ENCODE assay signal across 1 cellular context in the genomic region with DNA sequence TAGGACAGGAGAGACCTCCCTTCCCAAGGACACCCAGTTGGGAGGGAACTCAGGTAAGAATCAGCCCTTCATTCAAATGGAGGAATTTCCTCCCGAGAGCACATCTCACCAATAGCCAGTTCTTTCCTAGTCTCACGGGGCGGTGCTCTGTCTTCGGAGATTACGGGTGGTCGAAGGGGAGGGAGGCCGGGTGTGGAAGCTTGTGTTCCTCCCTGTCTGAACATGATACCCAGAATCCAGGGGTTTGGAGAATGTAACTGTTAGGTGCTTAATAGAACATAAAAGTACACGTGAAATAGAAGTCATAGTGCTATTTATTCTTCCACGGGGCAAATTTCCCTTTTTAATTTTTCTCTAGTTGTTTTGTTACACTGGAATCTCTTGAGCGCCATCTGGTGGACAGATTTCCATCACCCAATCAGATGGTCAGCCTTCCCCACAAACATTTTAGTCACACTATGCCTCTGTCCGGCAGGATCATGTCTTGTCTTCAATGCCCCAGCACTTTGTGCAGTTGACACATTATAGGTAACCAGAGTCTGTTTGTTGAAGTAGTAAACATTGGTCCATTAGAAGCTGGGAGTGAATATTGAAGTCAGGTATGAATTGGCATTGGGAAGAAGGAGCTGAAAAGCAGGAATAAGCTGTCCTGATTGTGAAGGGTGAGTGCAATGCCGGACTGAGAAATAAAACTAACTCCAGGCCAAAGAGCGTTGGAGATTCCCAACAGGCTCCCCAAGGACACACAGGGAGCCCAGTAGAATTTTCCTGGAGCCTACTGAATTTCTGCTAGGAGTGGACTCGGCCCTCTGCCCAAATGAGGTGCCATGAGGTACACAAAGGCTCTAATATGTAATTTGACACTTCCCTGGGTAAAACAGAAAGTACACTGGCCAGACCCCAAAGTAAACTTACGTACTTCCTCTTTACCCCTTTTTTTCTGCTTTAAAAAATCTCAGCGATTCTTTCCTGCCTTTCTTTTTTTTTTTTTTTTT.
TF ChIP-seq lines count a peak whose summit lies in the region.

No MANE protein-coding gene starts in this region.

TF ChIP-seq in K562, 482 proteins besides CTCF, POLR2A, EP300 and RAD21 (continued from another document):
- TF ChIP-seq, protein P1, sequence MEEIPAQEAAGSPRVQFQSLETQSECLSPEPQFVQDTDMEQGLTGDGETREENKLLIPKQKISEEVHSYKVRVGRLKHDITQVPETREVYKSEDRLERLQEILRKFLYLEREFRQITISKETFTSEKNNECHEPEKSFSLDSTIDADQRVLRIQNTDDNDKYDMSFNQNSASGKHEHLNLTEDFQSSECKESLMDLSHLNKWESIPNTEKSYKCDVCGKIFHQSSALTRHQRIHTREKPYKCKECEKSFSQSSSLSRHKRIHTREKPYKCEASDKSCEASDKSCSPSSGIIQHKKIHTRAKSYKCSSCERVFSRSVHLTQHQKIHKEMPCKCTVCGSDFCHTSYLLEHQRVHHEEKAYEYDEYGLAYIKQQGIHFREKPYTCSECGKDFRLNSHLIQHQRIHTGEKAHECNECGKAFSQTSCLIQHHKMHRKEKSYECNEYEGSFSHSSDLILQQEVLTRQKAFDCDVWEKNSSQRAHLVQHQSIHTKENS (CRISPR knock-in tag; IDR thresholded peaks at IDR 0.05) = no peak
- TF ChIP-seq HNRNPUL1 (IDR thresholded peaks at IDR 0.05; ENCODE audit: low read length) (no peak), MTA2 (IDR thresholded peaks at IDR 0.05; ENCODE audit: low read depth) (no peak), PRPF4 (IDR thresholded peaks at IDR 0.05; ENCODE audit: insufficient read depth, low read depth, low read length, poor library complexity, severe bottlenecking) (no peak)
- TF ChIP-seq, protein P2, sequence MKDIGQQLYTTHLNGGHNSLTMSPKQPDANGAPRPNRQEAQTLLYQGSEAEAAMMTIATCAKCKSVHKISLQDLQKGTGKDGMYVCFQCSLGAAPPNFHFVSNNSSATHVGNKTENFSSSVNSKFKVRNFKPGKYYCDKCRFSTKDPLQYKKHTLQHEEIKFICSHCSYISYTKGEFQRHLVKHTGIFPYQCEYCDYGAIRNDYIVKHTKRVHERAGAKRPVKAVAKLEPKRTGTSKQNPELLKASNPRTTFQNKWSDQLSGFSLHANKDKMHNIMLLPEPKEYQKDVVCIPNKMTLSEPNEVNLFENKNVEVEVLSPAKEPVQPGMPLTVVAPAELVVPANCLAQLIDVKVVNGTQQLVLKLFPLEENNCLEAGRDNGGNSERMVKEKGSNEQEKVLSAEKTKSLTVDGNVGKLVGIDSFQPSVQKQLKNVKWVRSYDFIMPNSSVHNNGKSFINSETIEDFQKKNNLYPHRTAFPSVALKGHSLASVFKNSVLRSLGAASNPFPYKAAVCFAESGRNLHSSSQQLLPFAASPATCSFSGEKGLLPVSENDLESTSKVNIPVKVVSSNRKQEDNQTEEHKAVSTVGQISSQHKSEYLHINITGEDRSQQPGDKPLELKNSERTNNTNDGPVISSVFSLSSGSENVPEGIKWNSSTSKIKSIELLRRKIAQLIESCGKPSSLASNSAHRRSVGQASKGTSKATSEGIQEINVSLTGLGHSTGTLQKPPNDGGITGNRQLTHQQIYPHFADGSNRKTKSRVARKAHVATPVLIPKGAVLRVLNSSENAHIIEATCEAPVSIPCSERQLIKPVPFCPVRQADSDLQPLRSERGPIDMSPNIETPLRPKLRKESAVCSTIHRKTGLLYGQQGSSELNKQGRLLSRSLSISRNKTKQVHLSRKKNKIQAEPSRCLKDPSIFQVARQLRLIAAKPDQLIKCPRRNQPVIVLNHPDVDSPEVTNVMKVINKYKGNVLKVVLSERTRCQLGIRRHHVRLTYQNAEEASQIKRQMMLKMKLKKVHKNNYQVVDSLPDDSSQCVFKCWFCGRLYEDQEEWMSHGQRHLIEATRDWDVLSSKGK (CRISPR knock-in tag; IDR thresholded peaks at IDR 0.05) = no peak
- TF ChIP-seq, protein P3, sequence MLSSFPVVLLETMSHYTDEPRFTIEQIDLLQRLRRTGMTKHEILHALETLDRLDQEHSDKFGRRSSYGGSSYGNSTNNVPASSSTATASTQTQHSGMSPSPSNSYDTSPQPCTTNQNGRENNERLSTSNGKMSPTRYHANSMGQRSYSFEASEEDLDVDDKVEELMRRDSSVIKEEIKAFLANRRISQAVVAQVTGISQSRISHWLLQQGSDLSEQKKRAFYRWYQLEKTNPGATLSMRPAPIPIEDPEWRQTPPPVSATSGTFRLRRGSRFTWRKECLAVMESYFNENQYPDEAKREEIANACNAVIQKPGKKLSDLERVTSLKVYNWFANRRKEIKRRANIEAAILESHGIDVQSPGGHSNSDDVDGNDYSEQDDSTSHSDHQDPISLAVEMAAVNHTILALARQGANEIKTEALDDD (IDR thresholded peaks at IDR 0.05) = peak; percentile 75
